ENCODE assay signal across 2 cellular contexts in the genomic region with DNA sequence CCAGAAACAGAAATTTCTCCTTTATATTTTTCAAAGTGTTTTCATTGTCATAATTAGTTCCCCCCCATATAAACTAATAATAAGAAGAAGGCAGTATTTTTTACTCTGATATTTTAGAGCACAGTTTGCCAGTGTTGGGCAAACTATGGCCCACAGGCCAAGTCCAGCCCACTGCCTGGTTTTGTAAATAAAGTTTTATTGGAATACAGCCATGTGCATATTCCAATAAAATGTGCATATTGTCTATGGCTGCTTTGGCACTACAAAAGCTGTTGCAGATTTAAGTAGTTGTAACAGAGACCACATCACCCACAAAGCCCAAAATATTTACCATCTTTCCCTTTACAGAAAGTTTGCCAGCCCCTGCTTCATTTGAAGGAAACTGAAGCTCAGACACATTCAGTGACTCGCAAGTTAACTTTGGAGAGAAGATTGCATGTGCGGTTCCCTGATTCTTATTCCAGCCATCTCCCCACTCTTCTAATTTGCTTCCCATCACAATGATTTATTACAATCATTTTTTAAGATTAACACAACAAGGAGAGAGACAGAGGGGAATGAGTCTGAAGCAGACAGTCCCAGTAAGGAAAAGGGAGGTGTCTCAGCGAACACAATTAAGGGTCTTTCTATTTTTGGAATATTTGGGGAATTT.
TF ChIP-seq lines count a peak whose summit lies in the region.

No MANE protein-coding gene starts in this region.

TF ChIP-seq in HEK293T, 16 proteins besides CTCF, POLR2A, EP300 and RAD21 (continued from another document):
- TF ChIP-seq, protein P1, sequence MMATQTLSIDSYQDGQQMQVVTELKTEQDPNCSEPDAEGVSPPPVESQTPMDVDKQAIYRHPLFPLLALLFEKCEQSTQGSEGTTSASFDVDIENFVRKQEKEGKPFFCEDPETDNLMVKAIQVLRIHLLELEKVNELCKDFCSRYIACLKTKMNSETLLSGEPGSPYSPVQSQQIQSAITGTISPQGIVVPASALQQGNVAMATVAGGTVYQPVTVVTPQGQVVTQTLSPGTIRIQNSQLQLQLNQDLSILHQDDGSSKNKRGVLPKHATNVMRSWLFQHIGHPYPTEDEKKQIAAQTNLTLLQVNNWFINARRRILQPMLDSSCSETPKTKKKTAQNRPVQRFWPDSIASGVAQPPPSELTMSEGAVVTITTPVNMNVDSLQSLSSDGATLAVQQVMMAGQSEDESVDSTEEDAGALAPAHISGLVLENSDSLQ (IDR thresholded peaks at IDR 0.05) = 0 out of 2 replicates have a peak, but pooled peaks have one; percentile 16
- TF ChIP-seq FOXM1 (IDR thresholded peaks at IDR 0.05; ENCODE audit: borderline replicate concordance) = no peak

TF ChIP-seq in K562, 482 proteins besides CTCF, POLR2A, EP300 and RAD21:
- TF ChIP-seq, protein P2, sequence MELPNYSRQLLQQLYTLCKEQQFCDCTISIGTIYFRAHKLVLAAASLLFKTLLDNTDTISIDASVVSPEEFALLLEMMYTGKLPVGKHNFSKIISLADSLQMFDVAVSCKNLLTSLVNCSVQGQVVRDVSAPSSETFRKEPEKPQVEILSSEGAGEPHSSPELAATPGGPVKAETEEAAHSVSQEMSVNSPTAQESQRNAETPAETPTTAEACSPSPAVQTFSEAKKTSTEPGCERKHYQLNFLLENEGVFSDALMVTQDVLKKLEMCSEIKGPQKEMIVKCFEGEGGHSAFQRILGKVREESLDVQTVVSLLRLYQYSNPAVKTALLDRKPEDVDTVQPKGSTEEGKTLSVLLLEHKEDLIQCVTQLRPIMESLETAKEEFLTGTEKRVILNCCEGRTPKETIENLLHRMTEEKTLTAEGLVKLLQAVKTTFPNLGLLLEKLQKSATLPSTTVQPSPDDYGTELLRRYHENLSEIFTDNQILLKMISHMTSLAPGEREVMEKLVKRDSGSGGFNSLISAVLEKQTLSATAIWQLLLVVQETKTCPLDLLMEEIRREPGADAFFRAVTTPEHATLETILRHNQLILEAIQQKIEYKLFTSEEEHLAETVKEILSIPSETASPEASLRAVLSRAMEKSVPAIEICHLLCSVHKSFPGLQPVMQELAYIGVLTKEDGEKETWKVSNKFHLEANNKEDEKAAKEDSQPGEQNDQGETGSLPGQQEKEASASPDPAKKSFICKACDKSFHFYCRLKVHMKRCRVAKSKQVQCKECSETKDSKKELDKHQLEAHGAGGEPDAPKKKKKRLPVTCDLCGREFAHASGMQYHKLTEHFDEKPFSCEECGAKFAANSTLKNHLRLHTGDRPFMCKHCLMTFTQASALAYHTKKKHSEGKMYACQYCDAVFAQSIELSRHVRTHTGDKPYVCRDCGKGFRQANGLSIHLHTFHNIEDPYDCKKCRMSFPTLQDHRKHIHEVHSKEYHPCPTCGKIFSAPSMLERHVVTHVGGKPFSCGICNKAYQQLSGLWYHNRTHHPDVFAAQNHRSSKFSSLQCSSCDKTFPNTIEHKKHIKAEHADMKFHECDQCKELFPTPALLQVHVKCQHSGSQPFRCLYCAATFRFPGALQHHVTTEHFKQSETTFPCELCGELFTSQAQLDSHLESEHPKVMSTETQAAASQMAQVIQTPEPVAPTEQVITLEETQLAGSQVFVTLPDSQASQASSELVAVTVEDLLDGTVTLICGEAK (IDR thresholded peaks at IDR 0.05) = peak; percentile 82
- TF ChIP-seq, protein P2 (CRISPR knock-in tag; IDR thresholded peaks at IDR 0.05) = no peak
- TF ChIP-seq NCOA6 (IDR thresholded peaks at IDR 0.05) (no peak), RBM17 (IDR thresholded peaks at IDR 0.05; ENCODE audit: borderline replicate concordance, low read depth, low read length) (no peak)
